ENCODE assay signal across 7 cellular contexts in the genomic region with DNA sequence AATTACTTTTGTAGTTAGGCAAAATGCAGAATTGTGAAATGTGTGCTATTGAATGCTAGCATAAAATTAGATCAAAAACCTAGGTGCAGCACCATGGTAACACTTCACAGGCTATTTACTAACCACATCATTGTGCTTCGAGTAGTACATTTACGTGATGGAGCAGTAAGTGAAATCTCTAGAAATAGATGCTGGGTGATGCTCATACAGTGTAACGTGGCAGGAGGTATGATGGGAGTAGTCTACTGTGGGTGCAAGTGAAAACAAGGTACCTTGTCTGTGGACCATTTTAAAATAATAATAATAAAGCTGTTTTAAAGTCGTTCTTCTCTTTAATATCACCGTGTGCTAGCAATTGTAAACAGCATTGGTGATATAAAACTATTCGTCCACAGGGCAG.
"Had no signal": no experiment of that assay in that cellular context is flagged by ENCODE, and none has a peak within 500 bp of the region (broad histone marks: within the 10 kb centered on the region; RNA-seq: fewer than 3 reads in every experiment).

No MANE protein-coding gene starts in this region.

- H3K4me3 ChIP-seq: GM12878 had no signal

- ATAC-seq: GM12878 had no signal

- FAIRE-seq: GM12878, GM12891, GM12892, GM18507, GM19239 had no signal

- DNase-seq: GDM1, GF-D8 had no signal
